Comparison of ENCODE assay signal across 19 cellular contexts in the genomic region with DNA sequence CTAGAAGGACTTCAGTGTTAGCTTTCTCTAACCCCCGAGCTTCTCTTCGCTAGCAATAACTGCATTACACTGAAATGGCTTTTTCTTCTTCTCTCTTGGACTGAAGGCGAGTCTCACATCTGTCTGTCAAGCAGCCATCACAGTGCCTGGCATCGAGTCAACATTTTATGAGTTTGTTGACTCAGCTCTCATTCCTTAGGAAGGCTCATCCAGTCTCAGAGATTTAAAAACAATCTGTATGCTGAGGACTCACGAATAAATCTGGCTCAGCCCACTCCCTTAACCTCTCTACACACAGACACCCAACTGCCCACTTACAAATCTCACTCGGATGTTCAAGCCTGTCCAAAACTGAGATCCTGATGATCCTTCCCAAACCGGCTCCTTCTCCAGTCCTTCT.
DNase-seq lines count a peak whose midpoint lies in the region; ATAC-seq, FAIRE-seq and TF ChIP-seq lines count a peak whose summit lies in the region.
"Had no signal": no experiment of that assay in that cellular context is flagged by ENCODE, and none has a peak within 500 bp of the region (broad histone marks: within the 10 kb centered on the region; RNA-seq: fewer than 3 reads in every experiment).

No MANE protein-coding gene starts in this region.

- H2AK9ac ChIP-seq in IMR-90 (replicated peaks; ENCODE audit: low read depth, low read length, poor library complexity) = no peak overlapping the region

- no peaks in the 10 kb centered on the region for H3K27me3 ChIP-seq in A673 (replicated peaks; ENCODE audit: insufficient read depth, low read depth, low read length, poor library complexity)
- H3K27me3 ChIP-seq in IMR-90 (ENCODE audit: control insufficient read depth, insufficient read depth, low read length) = peaks cover 2% of the 10 kb centered on the region
- peaks cover 1% of the 10 kb centered on the region for H3K27me3 ChIP-seq in bronchial epithelial cell (ENCODE audit: control insufficient read depth, insufficient read depth, low read length)
- H3K27me3 ChIP-seq in H9 (ENCODE audit: insufficient read depth, low read length) = peaks cover 19% of the 10 kb centered on the region; the same call in 1 of the 2 replicates
- H3K27me3 ChIP-seq: brain microvascular endothelial cell had no signal

- H3K4me1 Mint-ChIP-seq in H9 = peaks cover 0 to 7% of the 10 kb centered on the region in 2 experiments; a peak in 2 of 4 replicates

- H4K91ac ChIP-seq in IMR-90 (ENCODE audit: insufficient read depth, low read depth, low read length) (no peak overlapping the region), H9 (ENCODE audit: insufficient read length, low read depth, low read length) (no peak overlapping the region)

- H3K4ac ChIP-seq in IMR-90 (ENCODE audit: low read depth, low read length) (no peak overlapping the region), H9 (ENCODE audit: low read depth, low read length) (no peak overlapping the region)

- H3K14ac ChIP-seq in IMR-90 (replicated peaks; ENCODE audit: low read depth, low read length) (no peak overlapping the region), H9 (ENCODE audit: insufficient read depth, low read length) (no peak overlapping the region)

- H3K27ac Mint-ChIP-seq in H9 = no peak overlapping the region
- H3K27ac Mint-ChIP-seq: CD8-positive, alpha-beta T cell; type B pancreatic cell had no signal

- BruUV-seq in A673 (replicated peaks; lab: Mats Ljungman, UMichigan) (no TSS peak), IMR-90 (replicated peaks; lab: Mats Ljungman, UMichigan) (no TSS peak)

- WGBS in IMR-90 (ENCODE audit: extremely low coverage in 2 of 2, insufficient read length in 1 of 2), 2 experiments = 62% methylated on average over 4 of the region's 7 CpGs; no CpG with 5 or more reads in 1 of the 2 experiments
- WGBS in H9 (ENCODE audit: extremely low coverage, insufficient read length, low lambda C conversion rate) = no CpG with 5 or more reads among the region's 7 CpGs

- no peak overlapping the region for H3K18ac ChIP-seq in IMR-90 (ENCODE audit: low read depth, low read length)
- no peak overlapping the region for H3K18ac ChIP-seq in H9 (ENCODE audit: insufficient read length, low read depth, low read length)

- no peak overlapping the region for H3K23ac ChIP-seq in IMR-90 (ENCODE audit: low read depth, low read length)
- H3K23ac ChIP-seq in H9 (ENCODE audit: insufficient read length, low read depth, low read length) = no peak overlapping the region

- H3K79me1 ChIP-seq in IMR-90 (ENCODE audit: low read depth in 1 of 2, low read length in 2 of 2) (no peaks in the 10 kb centered on the region), H9 (ENCODE audit: insufficient read depth, low read depth, low read length, poor library complexity, severe bottlenecking) (no peaks in the 10 kb centered on the region)

- no peak for TF ChIP-seq RAD21 in IMR-90 (IDR thresholded peaks at IDR 0.05; ENCODE audit: low read length)

- DNase-seq in A673 (ENCODE audit: low spot score) (peak; percentile 51), IMR-90 (peak; percentile 6), bronchial epithelial cell (ENCODE audit: low read depth) (peak; percentile 33), left colon (peak in 1 of 2 donors; percentile 26), activated gamma-delta T cell (lab: John Stamatoyannopoulos, UW) (no peak), NCI-H526 treated with DMSO at 0.1 percent for 48 hours (lab: John Stamatoyannopoulos, UW) (no peak), H9 (no peak)
- DNase-seq: activated naive CD4-positive, alpha-beta T cell treated with anti-CD3 and anti-CD28 coated beads, Interleukin-2, amount 50 U/mL, for 16 hours; activated T-cell treated with anti-CD3 and anti-CD28 coated beads for 4 hours; CD8-positive, alpha-beta T cell; GOT3; left lung; NCI-H1694; OCI-M1 had no signal

- no peaks in the 10 kb centered on the region for H4K20me1 ChIP-seq in IMR-90 (ENCODE audit: insufficient read depth, low read length)
- no peaks in the 10 kb centered on the region for H4K20me1 ChIP-seq in H9 (ENCODE audit: control insufficient read depth, insufficient read depth, insufficient read length)

- H3K36me3 ChIP-seq in A673 (ENCODE audit: insufficient read depth, low read length, poor library complexity, severe bottlenecking) (no peaks in the 10 kb centered on the region), IMR-90 (ENCODE audit: control insufficient read depth, insufficient read depth, low read length) (no peaks in the 10 kb centered on the region), bronchial epithelial cell (ENCODE audit: control insufficient read depth, insufficient read depth, low read length) (no peaks in the 10 kb centered on the region)
- H3K36me3 ChIP-seq: brain microvascular endothelial cell, left lung had no signal

- H3K9ac ChIP-seq in IMR-90 (ENCODE audit: low read depth, low read length) (no peak overlapping the region), H9 (ENCODE audit: extremely low read depth, insufficient read length, low read length) (no peak overlapping the region)
- H3K9ac ChIP-seq: SK-N-SH had no signal

- H3K27ac ChIP-seq in A673 (ENCODE audit: low read depth, low read length, poor library complexity, severe bottlenecking) = no peak overlapping the region
- no peak overlapping the region for H3K27ac ChIP-seq in IMR-90 (ENCODE audit: insufficient read depth, low read length)
- H3K27ac ChIP-seq in H9 (ENCODE audit: insufficient read length, low read depth, low read length) = no peak overlapping the region
- H3K27ac ChIP-seq: brain microvascular endothelial cell, left lung had no signal

- H3T11ph ChIP-seq in H9 (ENCODE audit: low read length) = no peak overlapping the region

- H3K4me2 ChIP-seq in IMR-90 (ENCODE audit: low read depth, low read length) (no peak overlapping the region), H9 (ENCODE audit: insufficient read depth, insufficient read length, low read length) (no peak overlapping the region)
- H3K4me2 ChIP-seq: SK-N-SH had no signal

- H3K9me3 Mint-ChIP-seq in H9 = no peaks in the 10 kb centered on the region; a peak in 1 of 5 replicates
- H3K9me3 Mint-ChIP-seq: CD8-positive, alpha-beta T cell; type B pancreatic cell had no signal

- H3K56ac ChIP-seq in IMR-90 (ENCODE audit: extremely low read depth, insufficient read depth, low read length) (no peak overlapping the region), H9 (ENCODE audit: insufficient read length, low read depth, low read length) (no peak overlapping the region)

- H3K4me1 ChIP-seq in A673 (ENCODE audit: insufficient read depth, low read length, poor library complexity, severe bottlenecking) = peaks cover 26% of the 10 kb centered on the region
- no peaks in the 10 kb centered on the region for H3K4me1 ChIP-seq in IMR-90 (ENCODE audit: control insufficient read depth, insufficient read depth, low read length)
- no peaks in the 10 kb centered on the region for H3K4me1 ChIP-seq in H9 (ENCODE audit: insufficient read depth, low read length)
- H3K4me1 ChIP-seq: left lung had no signal

- H3K4me3 ChIP-seq in A673 (ENCODE audit: low read depth, low read length, poor library complexity, severe bottlenecking) (no peak overlapping the region), IMR-90 (ENCODE audit: insufficient read depth, low read depth, low read length) (no peak overlapping the region), bronchial epithelial cell (ENCODE audit: low read depth, low read length) (no peak overlapping the region)
- H3K4me3 ChIP-seq: left lung had no signal

- in situ Hi-C loops in IMR-90 (cut with MboI; ENCODE audit: low sequenced_read_pairs) = no loop called here

- H2AK5ac ChIP-seq in IMR-90 (ENCODE audit: low read depth, low read length) (no peak overlapping the region), H9 (ENCODE audit: insufficient read length, low read length) (no peak overlapping the region)

- no peak overlapping the region for H4K5ac ChIP-seq in IMR-90 (ENCODE audit: low read depth, low read length)
- H4K5ac ChIP-seq in H9 (ENCODE audit: insufficient read length, low read depth, low read length) = no peak overlapping the region

- H2BK20ac ChIP-seq in IMR-90 (ENCODE audit: low read depth, low read length) (no peak overlapping the region), H9 (ENCODE audit: low read depth, low read length, poor library complexity, severe bottlenecking) (no peak overlapping the region)

- no peaks in the 10 kb centered on the region for H3K9me3 ChIP-seq in A673 (ENCODE audit: low read depth, low read length, poor library complexity, severe bottlenecking)
- no peaks in the 10 kb centered on the region for H3K9me3 ChIP-seq in IMR-90 (ENCODE audit: control insufficient read depth, insufficient read depth, low read length)
- no peaks in the 10 kb centered on the region for H3K9me3 ChIP-seq in H9 (ENCODE audit: control insufficient read depth, low read depth, low read length)
- H3K9me3 ChIP-seq: left lung, SK-N-SH had no signal

- intact Hi-C loops in A673 (cut with micrococcal nuclease; ENCODE audit: unreplicated experiment) = no loop called here
- intact Hi-C loops in IMR-90 (cut with micrococcal nuclease) = no loop called here
- intact Hi-C loops in left colon (cut with DNase I, micrococcal nuclease) = no loop called here

- CTCF ChIA-PET in A673 (lab: Charles Lee) (no interaction called here), IMR-90 (lab: Yijun Ruan, JAX) (interaction anchor here (0.7 to 1.1 kb wide), 3 partner anchors 10 to 90 kb away, joined by 3 to 5 read pairs (median 3); no protein-coding TSS in a partner anchor)

- dilution Hi-C loops in IMR-90 (cut with HindIII; ENCODE audit: low sequenced_read_pairs, unreplicated experiment) = no loop called here

- H3K9me1 ChIP-seq in IMR-90 (ENCODE audit: insufficient read depth, low read length) = no peaks in the 10 kb centered on the region; the same call in 1 of the 2 replicates

- H3K27me3 Mint-ChIP-seq in H9 (ENCODE audit: low read depth) = peaks cover 99% of the 10 kb centered on the region

- H2BK120ac ChIP-seq in IMR-90 (ENCODE audit: low read depth, low read length) (no peak overlapping the region), H9 (ENCODE audit: low read depth, low read length, poor library complexity, severe bottlenecking) (no peak overlapping the region)

- no peak for TF ChIP-seq CTCF in A673 (conservative IDR thresholded peaks at IDR 0.05; ENCODE audit: low read depth, low read length)
- TF ChIP-seq CTCF in IMR-90 (conservative IDR thresholded peaks at IDR 0.05; ENCODE audit: low read depth, low read length) = no peak
- TF ChIP-seq CTCF in bronchial epithelial cell (IDR thresholded peaks at IDR 0.05; ENCODE audit: insufficient read depth, low read length, severe bottlenecking) = no peak
- TF ChIP-seq CTCF in H9 (conservative IDR thresholded peaks at IDR 0.05) = no peak

- ATAC-seq in IMR-90 (ENCODE audit: low read depth) (peak; percentile 66), left colon (peak; percentile 84), HG02763 (IDR thresholded peaks at IDR 0.05; ENCODE audit: unreplicated experiment) (no peak)
- ATAC-seq: CD8-positive, alpha-beta T cell; left lung had no signal

- no peak overlapping the region for H2BK15ac ChIP-seq in IMR-90 (ENCODE audit: low read depth, low read length)
- no peak overlapping the region for H2BK15ac ChIP-seq in H9 (ENCODE audit: low read depth, low read length)

- no peaks in the 10 kb centered on the region for H3K36me3 Mint-ChIP-seq in H9 (ENCODE audit: insufficient read depth in 1 of 3, low read depth in 3 of 3)
- H3K36me3 Mint-ChIP-seq: CD8-positive, alpha-beta T cell; type B pancreatic cell had no signal

- TF ChIP-seq POLR2A in IMR-90 (IDR thresholded peaks at IDR 0.05; ENCODE audit: low read depth, low read length) = no peak

- H3K23me2 ChIP-seq in H9 (ENCODE audit: insufficient read length, low read depth, low read length, poor library complexity, severe bottlenecking) = no peaks in the 10 kb centered on the region

- H3K79me2 ChIP-seq in H9 (ENCODE audit: insufficient read depth, low read length) = no peaks in the 10 kb centered on the region

- no peak overlapping the region for H3K4me3 Mint-ChIP-seq in H9
- H3K4me3 Mint-ChIP-seq: CD8-positive, alpha-beta T cell; type B pancreatic cell had no signal

- no peak for FAIRE-seq in bronchial epithelial cell (lab: Jason Lieb, UNC)
- FAIRE-seq: TTC549 had no signal

- H2AFZ ChIP-seq in IMR-90 (replicated peaks; ENCODE audit: low read length, poor library complexity) = no peak overlapping the region
- H2AFZ ChIP-seq in H9 (ENCODE audit: low read length) = no peak overlapping the region

- H4K8ac ChIP-seq in IMR-90 (ENCODE audit: low read depth in 2 of 2, low read length in 2 of 2) (no peak overlapping the region), H9 (replicated peaks; ENCODE audit: insufficient read length, low read depth, low read length) (no peak overlapping the region)

- H2BK12ac ChIP-seq in H9 (ENCODE audit: insufficient read length, low read depth, low read length) = no peak overlapping the region

- POLR2A ChIA-PET in A673 (lab: Charles Lee; ENCODE audit: low non-redundant PET) = no interaction called here
- POLR2A ChIA-PET in IMR-90 (lab: Charles Lee; ENCODE audit: unreplicated experiment) = no interaction called here

- H2BK5ac ChIP-seq in IMR-90 (ENCODE audit: low read depth, low read length, poor library complexity, severe bottlenecking) (no peak overlapping the region), H9 (ENCODE audit: insufficient read length, low read length) (no peak overlapping the region)

Comparison
In these comparisons a context has a peak if more than half of its experiments do, and no peak if none do; other contexts are left out.
1. DNase-seq: peak in A673 (single experiment), IMR-90 (single experiment) and bronchial epithelial cell (single experiment); none in activated gamma-delta T cell (single experiment), NCI-H526 treated with DMSO at 0.1 percent for 48 hours (single experiment) and H9 (single experiment).